33 cellular contexts compared by ENCODE assay signal in genomic region chr19:21901861-21902260, GRCh38.
"Had no signal": no experiment of that assay in that cellular context is flagged by ENCODE, and none has a peak within 500 bp of the region (broad histone marks: within the 10 kb centered on the region; RNA-seq: fewer than 3 reads in every experiment).

No MANE protein-coding gene starts in this region.

- ATAC-seq: activated naive CD4-positive, alpha-beta T cell treated with anti-CD3 and anti-CD28 coated beads, Interleukin-2, amount 50 U/mL, for 72 hours; activated naive CD8-positive, alpha-beta T cell treated with anti-CD3 and anti-CD28 coated beads, Interleukin-2, amount 50 U/mL, for 24 hours; activated T-cell treated with anti-CD3 and anti-CD28 coated beads, Interleukin-2, amount 50 U/mL, for 4 hours; activated T-helper 17 cell treated with anti-CD3 and anti-CD28 coated beads, Interleukin-2, amount 50 U/mL, for 72 hours; body of pancreas had no signal

- DNase-seq: activated effector memory CD4-positive, alpha-beta T cell treated with anti-CD3 and anti-CD28 coated beads, Interleukin-2, amount 50 U/mL, for 16 hours; activated effector memory CD4-positive, alpha-beta T cell treated with Interleukin-2 at 50 U/mL for 16 hours; activated gamma-delta T cell; activated gamma-delta T cell treated with Interleukin-2 at 50 U/mL for 16 hours; activated naive CD4-positive, alpha-beta T cell; activated naive CD4-positive, alpha-beta T cell treated with anti-CD3 and anti-CD28 coated beads for 36 hours; activated naive CD4-positive, alpha-beta T cell treated with anti-CD3 and anti-CD28 coated beads, Interleukin-2, amount 10 ng/mL, durations not matched to agents 7 days and 5 days; activated naive CD4-positive, alpha-beta T cell treated with anti-CD3 and anti-CD28 coated beads, Interleukin-2, amount 50 U/mL, for 16 hours; activated naive CD4-positive, alpha-beta T cell treated with Interleukin-2 at 50 U/mL for 16 hours; activated naive CD8-positive, alpha-beta T cell treated with anti-CD3 and anti-CD28 coated beads for 36 hours; activated naive CD8-positive, alpha-beta T cell treated with anti-CD3 and anti-CD28 coated beads, Interleukin-2, amount 10 ng/mL, durations not matched to agents 7 days and 5 days; activated naive CD8-positive, alpha-beta T cell treated with anti-CD3 and anti-CD28 coated beads, Interleukin-2, amount 50 U/mL, for 24 hours; activated T-cell treated with anti-CD3 and anti-CD28 coated beads, Interleukin-2, amount 50 U/mL, for 1 hour; activated T-cell treated with anti-CD3 and anti-CD28 coated beads, Interleukin-2, amount 50 U/mL, for 24 hours; activated T-cell treated with anti-CD3 and anti-CD28 coated beads, Interleukin-2, amount 50 U/mL, for 4 hours; activated T-cell treated with anti-CD3 and anti-CD28 coated beads, Interleukin-2, amount 50 U/mL, for 48 hours; activated T-cell treated with anti-CD3 and anti-CD28 coated beads, Interleukin-2, amount 50 U/mL, for 72 hours; adrenal gland; amniotic stem cell; amygdala; anterior cingulate cortex; aorta; body of pancreas; brain microvascular endothelial cell; central memory CD4-positive, alpha-beta T cell; cerebellar nuclear complex had no signal

- H3K27me3 ChIP-seq: adrenal gland, ascending aorta, body of pancreas, brain microvascular endothelial cell, breast epithelium, cardiac muscle cell had no signal

- H3K9me3 ChIP-seq: adrenal gland, body of pancreas had no signal

- H3K4me1 ChIP-seq: adrenal gland, ascending aorta, body of pancreas, breast epithelium had no signal

- H3K27ac ChIP-seq: adrenal gland, ascending aorta, body of pancreas, brain microvascular endothelial cell, breast epithelium, cardiac muscle cell had no signal

- H3K4me3 ChIP-seq: adrenal gland, ascending aorta, body of pancreas, breast epithelium, cardiac muscle cell had no signal

- H3K36me3 ChIP-seq: adrenal gland, ascending aorta, brain microvascular endothelial cell, breast epithelium, cardiac muscle cell had no signal

- FAIRE-seq: astrocyte, bronchial epithelial cell had no signal
